Comparison of ENCODE assay signal across 9 cellular contexts in genomic region chr14:100709252-100709955, GRCh38. TPM values are rescaled to one million over a fixed set of nuclear protein-coding genes. Genes with fewer than 3 reads are reported as not detected.
DNase-seq lines count a peak whose midpoint lies in the region; ATAC-seq and TF ChIP-seq lines count a peak whose summit lies in the region.
"Had no signal": no experiment of that assay in that cellular context is flagged by ENCODE, and none has a peak within 500 bp of the region (broad histone marks: within the 10 kb centered on the region; RNA-seq: fewer than 3 reads in every experiment).

No MANE protein-coding gene starts in this region.

- TF ChIP-seq CTCF in fibroblast of mammary gland (conservative IDR thresholded peaks at IDR 0.05; ENCODE audit: control insufficient read depth, insufficient read depth, low read depth, low read length) (peak; percentile 32), ovary (IDR thresholded peaks at IDR 0.05) (peak in 2 of 3 donors; percentile 29 to 84)

- peak; percentile 38 for DNase-seq in COLO668 (lab: John Stamatoyannopoulos, UW; ENCODE audit: unreplicated experiment)
- peak; percentile 4 for DNase-seq in NOMO-1 treated with DMSO at 0.1 percent for 48 hours (lab: John Stamatoyannopoulos, UW; ENCODE audit: unreplicated experiment)
- DNase-seq in fibroblast of mammary gland (ENCODE audit: low read depth) = peak; percentile 30
- peak; percentile 64 to 82 (median 74) for DNase-seq in ovary
- no peak for DNase-seq in GF-D8 (lab: John Stamatoyannopoulos, UW)
- DNase-seq in NCI-H2029 treated with DMSO at 0.1 percent for 48 hours (lab: John Stamatoyannopoulos, UW) = no peak
- no peak for DNase-seq in HK-2 (ENCODE audit: unreplicated experiment)

- no peaks in the 10 kb centered on the region for H3K9me3 ChIP-seq in ovary

- 13 to 22% (median 20%) methylated on average over 44 to 50 of the region's 50 CpGs for WGBS in ovary, 3 donors

- peak; percentile 18 for TF ChIP-seq POLR2A in ovary (IDR thresholded peaks at IDR 0.05)

- peak overlapping the region; percentile 91 to 98 for H3K27ac ChIP-seq in ovary

- no peak for TF ChIP-seq EP300 in ovary (IDR thresholded peaks at IDR 0.05)

- intact Hi-C loops in ovary (cut with DNase I) = loop anchor here in 2 of 4 donors (2.0 to 5.0 kb wide), 3 partner anchors 29 to 118 kb away; partner anchors contain the start of gene MEG3 (in 1 of the 2)

- peaks cover 23% of the 10 kb centered on the region for H3K4me1 ChIP-seq in ovary (ENCODE audit: insufficient read depth)

- H3K36me3 ChIP-seq in ovary = no peaks in the 10 kb centered on the region

- no peaks in the 10 kb centered on the region for H3K27me3 ChIP-seq in ovary

- H3K4me3 ChIP-seq in fibroblast of mammary gland (ENCODE audit: control insufficient read depth, low read depth, low read length) = peak overlapping the region; percentile 29
- H3K4me3 ChIP-seq in ovary = no peak overlapping the region

- ATAC-seq in GM21367 (IDR thresholded peaks at IDR 0.05; ENCODE audit: unreplicated experiment) = no peak
- ATAC-seq: activated T-helper 17 cell treated with anti-CD3 and anti-CD28 coated beads, Interleukin-2, amount 50 U/mL, for 72 hours had no signal

RNA-seq across cellular contexts. Expression of gene DLK1, which starts 17.3 kb away (rescaled TPM):
- total RNA-seq in ovary = 1,000 to 10,000 TPM in 2 of 7 donors, 100 to 1,000 TPM in 4, 10 to 100 TPM in 1; 67.0 to 1,875 (median 133) TPM
- 100 to 1,000 TPM in 1 of 2 donors, 10 to 100 TPM in 1; 34.2 to 101 TPM for polyA plus RNA-seq in ovary
- total RNA-seq: activated T-helper 17 cell treated with anti-CD3 and anti-CD28 coated beads, Interleukin-2, amount 50 U/mL, for 72 hours had no signal

Comparison
In these comparisons a context has a peak if more than half of its experiments do, and no peak if none do; other contexts are left out.
1. DNase-seq: peak in COLO668 (single experiment), NOMO-1 treated with DMSO at 0.1 percent for 48 hours (single experiment), fibroblast of mammary gland (single experiment) and ovary (5 of 5); none in GF-D8 (single experiment), NCI-H2029 treated with DMSO at 0.1 percent for 48 hours (single experiment) and HK-2 (single experiment).